30 cellular contexts compared by ENCODE assay signal in the genomic region with DNA sequence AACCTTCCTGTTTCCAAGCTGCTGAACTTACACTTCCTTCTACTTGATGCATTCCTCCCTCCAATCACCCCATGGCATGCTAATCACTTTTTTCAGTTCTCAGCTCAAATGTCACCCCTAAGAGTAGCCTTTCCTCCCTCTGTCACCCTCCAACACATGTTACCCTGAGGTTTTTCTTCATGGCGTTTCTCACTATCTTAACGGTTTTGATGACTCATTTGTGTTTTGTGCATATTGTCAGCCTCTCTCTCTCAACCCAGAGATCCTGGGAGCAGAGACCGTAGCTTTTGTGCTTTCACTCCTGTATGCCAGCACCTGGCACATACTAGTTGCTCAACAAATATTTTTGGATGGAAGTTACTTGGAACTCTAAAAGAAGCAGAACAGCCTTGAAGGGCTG. TPM values are rescaled to one million over a fixed set of nuclear protein-coding genes. Genes with fewer than 3 reads are reported as not detected.
"Had no signal": no experiment of that assay in that cellular context is flagged by ENCODE, and none has a peak within 500 bp of the region (broad histone marks: within the 10 kb centered on the region; RNA-seq: fewer than 3 reads in every experiment).

No MANE protein-coding gene starts in this region.

- H3K9ac ChIP-seq: KMS-11 had no signal

- H3K36me3 ChIP-seq: ascending aorta, cardiac muscle cell, MG63 had no signal

- DNase-seq: activated CD4-positive, alpha-beta memory T cell treated with anti-CD3 and anti-CD28 coated beads for 36 hours; activated CD4-positive, alpha-beta T cell treated with anti-CD3 and anti-CD28 coated beads, Interleukin-2, amount 10 ng/mL, durations not matched to agents 7 days and 5 days; activated CD4-positive, CD25-positive, alpha-beta regulatory T cell; activated CD8-positive, alpha-beta memory T cell treated with anti-CD3 and anti-CD28 coated beads for 24 hours; activated effector memory CD4-positive, alpha-beta T cell treated with anti-CD3 and anti-CD28 coated beads, Interleukin-2, amount 50 U/mL, for 16 hours; activated naive CD4-positive, alpha-beta T cell treated with Interleukin-2 at 50 U/mL for 16 hours; activated naive CD8-positive, alpha-beta T cell treated with anti-CD3 and anti-CD28 coated beads, Interleukin-2, amount 50 U/mL, for 24 hours; activated T-cell treated with anti-CD3 and anti-CD28 coated beads, Interleukin-2, amount 50 U/mL, for 4 hours; amniotic stem cell; body of pancreas; cerebellar nuclear complex; MG63; NCI-H1092 treated with DMSO at 0.1 percent for 48 hours; NCI-H1417 treated with DMSO at 0.1 percent for 48 hours; NCI-H1694; NCI-H2029; NCI-H345; NCI-H510A; NCI-H526 treated with DMSO at 0.1 percent for 48 hours; NCI-H82; NK-92 treated with Interleukin-12 subunit alpha and Interleukin-12 subunit beta, amount 100 ng/mL, for 24 hours; PC-9; SHP77 treated with DMSO at 0.1 percent for 48 hours; T-helper 17 cell; T-helper 9 cell had no signal

- H3K4me2 ChIP-seq: KMS-11, PC-9 had no signal

- H3K4me3 ChIP-seq: ascending aorta, body of pancreas, cardiac muscle cell, MG63, PC-9 had no signal

- H3K27me3 ChIP-seq: ascending aorta, body of pancreas, cardiac muscle cell, MG63 had no signal

- H3K4me1 ChIP-seq: ascending aorta, body of pancreas had no signal

- H3K27ac ChIP-seq: ascending aorta, body of pancreas, cardiac muscle cell, KMS-11, PC-9 had no signal

- ATAC-seq: activated naive CD4-positive, alpha-beta T cell treated with anti-CD3 and anti-CD28 coated beads, Interleukin-2, amount 50 U/mL, for 72 hours; activated naive CD8-positive, alpha-beta T cell treated with anti-CD3 and anti-CD28 coated beads, Interleukin-2, amount 50 U/mL, for 24 hours; activated T-cell treated with anti-CD3 and anti-CD28 coated beads, Interleukin-2, amount 50 U/mL, for 4 hours; body of pancreas; T-helper 17 cell had no signal

RNA-seq across cellular contexts. Expression of gene LRRC3B, which starts 24.5 kb away (rescaled TPM):
- total RNA-seq: activated CD4-positive, alpha-beta memory T cell treated with anti-CD3 and anti-CD28 coated beads for 36 hours; activated CD4-positive, alpha-beta T cell treated with anti-CD3 and anti-CD28 coated beads, Interleukin-2, amount 10 ng/mL, durations not matched to agents 7 days and 5 days; activated naive CD4-positive, alpha-beta T cell treated with anti-CD3 and anti-CD28 coated beads, Interleukin-2, amount 50 U/mL, for 72 hours; activated T-cell treated with anti-CD3 and anti-CD28 coated beads, Interleukin-2, amount 50 U/mL, for 4 hours; ascending aorta; body of pancreas; PC-9; SK-MEL-5; T-helper 17 cell had no signal
- polyA plus RNA-seq: cardiac muscle cell had no signal
